In genomic region chr20:58625585-58625984, GRCh38 we compare ENCODE assay signal across 24 cellular contexts.
"Had no signal": no experiment of that assay in that cellular context is flagged by ENCODE, and none has a peak within 500 bp of the region (broad histone marks: within the 10 kb centered on the region; RNA-seq: fewer than 3 reads in every experiment).

No MANE protein-coding gene starts in this region.

- H3K9me3 Mint-ChIP-seq: activated B cell treated with CpG ODN at 0.5 μM for 24 hours; activated CD4-positive, alpha-beta memory T cell treated with anti-CD3 and anti-CD28 coated beads for 36 hours; activated naive CD8-positive, alpha-beta T cell treated with anti-CD3 and anti-CD28 coated beads for 36 hours; activated T-helper 17 cell treated with anti-CD3 and anti-CD28 coated beads, Interleukin-2, amount 50 U/mL, for 72 hours; neural crest cell had no signal

- H3K27ac Mint-ChIP-seq: activated B cell treated with CpG ODN at 0.5 μM for 24 hours; activated CD4-positive, alpha-beta memory T cell treated with anti-CD3 and anti-CD28 coated beads for 36 hours; activated CD8-positive, alpha-beta memory T cell treated with anti-CD3 and anti-CD28 coated beads, Interleukin-2, amount 10 ng/mL, durations not matched to agents 7 days and 5 days; activated naive CD8-positive, alpha-beta T cell treated with anti-CD3 and anti-CD28 coated beads for 36 hours; activated T-helper 17 cell treated with anti-CD3 and anti-CD28 coated beads, Interleukin-2, amount 50 U/mL, for 72 hours had no signal

- H3K4me1 ChIP-seq: gastrocnemius medialis, left lung, psoas muscle, testis had no signal

- H3K27me3 Mint-ChIP-seq: activated naive CD8-positive, alpha-beta T cell treated with anti-CD3 and anti-CD28 coated beads for 36 hours; activated T-helper 17 cell treated with anti-CD3 and anti-CD28 coated beads, Interleukin-2, amount 50 U/mL, for 72 hours had no signal

- H3K4me3 ChIP-seq: cardiac muscle cell, dorsolateral prefrontal cortex, gastrocnemius medialis, heart left ventricle, left lung, psoas muscle, skin epidermis, testis, upper lobe of left lung had no signal

- H3K4me1 Mint-ChIP-seq: activated naive CD8-positive, alpha-beta T cell treated with anti-CD3 and anti-CD28 coated beads for 36 hours had no signal

- DNase-seq: activated B cell treated with CpG ODN at 0.5 μM for 24 hours; activated CD4-positive, alpha-beta memory T cell treated with anti-CD3 and anti-CD28 coated beads for 36 hours; activated CD4-positive, alpha-beta T cell treated with anti-CD3 and anti-CD28 coated beads for 4 hours; activated CD8-positive, alpha-beta memory T cell treated with anti-CD3 and anti-CD28 coated beads, Interleukin-2, amount 10 ng/mL, durations not matched to agents 7 days and 5 days; activated naive CD4-positive, alpha-beta T cell; activated naive CD8-positive, alpha-beta T cell treated with anti-CD3 and anti-CD28 coated beads for 36 hours; amniotic stem cell; dorsolateral prefrontal cortex; gastrocnemius medialis; heart left ventricle; left lung; mammary epithelial cell; psoas muscle; right cardiac atrium; stimulated activated CD4-positive, alpha-beta T cell treated with anti-CD3 and anti-CD28 coated beads, Interleukin-15, amount 100 ng/mL, for 24 hours; stimulated activated CD4-positive, alpha-beta T cell treated with anti-CD3 and anti-CD28 coated beads, Interleukin-4, amount 100 ng/mL, for 1 hour; T-helper 1 cell; T-helper 9 cell; testis; upper lobe of left lung had no signal

- ATAC-seq: activated CD8-positive, alpha-beta memory T cell treated with anti-CD3 and anti-CD28 coated beads, Interleukin-2, amount 10 ng/mL, durations not matched to agents 7 days and 5 days; activated T-helper 17 cell treated with anti-CD3 and anti-CD28 coated beads, Interleukin-2, amount 50 U/mL, for 72 hours; gastrocnemius medialis; heart left ventricle; left lung; psoas muscle; right cardiac atrium had no signal

- H3K4me3 Mint-ChIP-seq: activated B cell treated with CpG ODN at 0.5 μM for 24 hours; activated CD4-positive, alpha-beta memory T cell treated with anti-CD3 and anti-CD28 coated beads for 36 hours; activated CD8-positive, alpha-beta memory T cell treated with anti-CD3 and anti-CD28 coated beads, Interleukin-2, amount 10 ng/mL, durations not matched to agents 7 days and 5 days; activated naive CD8-positive, alpha-beta T cell treated with anti-CD3 and anti-CD28 coated beads for 36 hours; activated T-helper 17 cell treated with anti-CD3 and anti-CD28 coated beads, Interleukin-2, amount 50 U/mL, for 72 hours; neural crest cell had no signal

- H3K36me3 Mint-ChIP-seq: activated CD4-positive, alpha-beta memory T cell treated with anti-CD3 and anti-CD28 coated beads for 36 hours; activated CD8-positive, alpha-beta memory T cell treated with anti-CD3 and anti-CD28 coated beads, Interleukin-2, amount 10 ng/mL, durations not matched to agents 7 days and 5 days; activated naive CD8-positive, alpha-beta T cell treated with anti-CD3 and anti-CD28 coated beads for 36 hours had no signal

- H3K9me3 ChIP-seq: gastrocnemius medialis, heart left ventricle, left lung, psoas muscle, testis, upper lobe of left lung had no signal

- H3K27me3 ChIP-seq: cardiac muscle cell, dorsolateral prefrontal cortex, testis, upper lobe of left lung had no signal

- H3K27ac ChIP-seq: cardiac muscle cell, dorsolateral prefrontal cortex, gastrocnemius medialis, heart left ventricle, left lung, psoas muscle, skin epidermis, testis, upper lobe of left lung had no signal

- H3K36me3 ChIP-seq: cardiac muscle cell, gastrocnemius medialis, heart left ventricle, left lung, upper lobe of left lung had no signal
